8 cellular contexts compared by ENCODE assay signal in genomic region chr7:105014725-105015630, GRCh38. TPM values are rescaled to one million over a fixed set of nuclear protein-coding genes. Genes with fewer than 3 reads are reported as not detected.
A peak's percentile ranks its signal among the peaks of the same experiment; 100 is the strongest.
DNase-seq lines count a peak whose midpoint lies in the region; ATAC-seq and TF ChIP-seq lines count a peak whose summit lies in the region.

No MANE protein-coding gene starts in this region.

- 0 to 1% methylated on average over 6 to 25 of the region's 25 CpGs for WGBS in transverse colon (ENCODE audit: low coverage in 1 of 2), 2 donors

- ATAC-seq in HCT116 = 0 out of 2 replicates have a peak, but pooled peaks have one; percentile 12
- ATAC-seq in PC-3 = no peak
- no peak for ATAC-seq in HG03457 (IDR thresholded peaks at IDR 0.05; ENCODE audit: unreplicated experiment)

- peaks cover 14 to 46% (median 28%) of the 10 kb centered on the region in 10 experiments for H3K4me1 ChIP-seq in BLaER1 treated with 17β-estradiol and CSF1 and Interleukin-3, amounts not matched to agents 10 nM and 100 nM
- H3K4me1 ChIP-seq in HCT116 (ENCODE audit: control insufficient read depth in 1 of 2, insufficient read depth in 2 of 2, low read length in 2 of 2) (peaks cover 11 to 35% of the 10 kb centered on the region in 2 experiments; a peak in 3 of 4 replicates), PC-3 (ENCODE audit: insufficient read depth, low read length) (peaks cover 18% of the 10 kb centered on the region), transverse colon (peaks cover 17 to 42% (median 35%) of the 10 kb centered on the region in 4 donors)

- TF ChIP-seq EP300 in transverse colon (IDR thresholded peaks at IDR 0.05; ENCODE audit: low read depth) = no peak

- no peaks in the 10 kb centered on the region for H3K27me3 ChIP-seq in BLaER1 treated with 17β-estradiol and CSF1 and Interleukin-3, amounts not matched to agents 10 nM and 100 nM
- H3K27me3 ChIP-seq in HCT116 (ENCODE audit: insufficient read depth, low read length) = no peaks in the 10 kb centered on the region
- H3K27me3 ChIP-seq in PC-3 (ENCODE audit: low read length) = no peaks in the 10 kb centered on the region
- no peaks in the 10 kb centered on the region for H3K27me3 ChIP-seq in transverse colon

- RAD21 ChIA-PET in HCT116 (lab: Charles Lee; ENCODE audit: low non-redundant PET in 1 of 2, low total read pairs in 2 of 2, uncharacterized antibody in 2 of 2, unreplicated experiment in 2 of 2) = interaction anchor here in 1 of 2 experiments (1.5 kb wide), 1 partner anchor 71 kb away, joined by 3 read pairs; no protein-coding TSS in a partner anchor

- peak overlapping the region; percentile 84 to 97 (median 88) for H3K4me2 ChIP-seq in BLaER1 treated with 17β-estradiol and CSF1 and Interleukin-3, amounts not matched to agents 10 nM and 100 nM
- H3K4me2 ChIP-seq in HCT116 (ENCODE audit: low read length) = peak overlapping the region; percentile 84
- H3K4me2 ChIP-seq in PC-3 (ENCODE audit: low read length) = peak overlapping the region; percentile 95

- H3K4me3 ChIP-seq in BLaER1 treated with 17β-estradiol and CSF1 and Interleukin-3, amounts not matched to agents 10 nM and 100 nM = peak overlapping the region; percentile 81 to 98 (median 90)
- H3K4me3 ChIP-seq in HCT116 (replicated peaks in 1 of 2; ENCODE audit: low read depth in 1 of 2, low read length in 2 of 2) (peak overlapping the region; percentile 89 to 95), PC-3 (ENCODE audit: low read length) (peak overlapping the region; percentile 78), transverse colon (peak overlapping the region; percentile 86 to 88 (median 88))

- H3K9me2 ChIP-seq in HCT116 (ENCODE audit: insufficient read depth) (no peaks in the 10 kb centered on the region), PC-3 (replicated peaks; ENCODE audit: low read length) (no peaks in the 10 kb centered on the region)

- peaks cover 22 to 66% (median 44%) of the 10 kb centered on the region in 11 experiments; a peak in 19 of 22 replicates for H4K20me1 ChIP-seq in BLaER1 treated with 17β-estradiol and CSF1 and Interleukin-3, amounts not matched to agents 10 nM and 100 nM
- peaks cover 7% of the 10 kb centered on the region; the same call in 1 of the 2 replicates for H4K20me1 ChIP-seq in HCT116 (ENCODE audit: insufficient read depth)
- H4K20me1 ChIP-seq in PC-3 (ENCODE audit: low read length) = peaks cover 35% of the 10 kb centered on the region

- peak overlapping the region; percentile 99 to 100 (median 100) for H3K27ac ChIP-seq in BLaER1 treated with 17β-estradiol and CSF1 and Interleukin-3, amounts not matched to agents 10 nM and 100 nM
- H3K27ac ChIP-seq in HCT116 (ENCODE audit: low read depth, low read length) (peak overlapping the region; percentile 98), PC-3 (ENCODE audit: low read length) (peak overlapping the region; percentile 95), transverse colon (peak overlapping the region; percentile 98 to 100 (median 99))

- POLR2A ChIA-PET in HCT116 (lab: Charles Lee) = interaction anchor here (1.5 to 3.0 kb wide), 2 partner anchors 28 to 31 kb away, joined by 3 to 18 read pairs; no protein-coding TSS in a partner anchor
- POLR2A ChIA-PET in PC-3 (lab: Charles Lee; ENCODE audit: unreplicated experiment) = interaction anchor here (0.5 to 0.6 kb wide), 2 partner anchors 14 to 817 kb away, joined by 3 read pairs; no protein-coding TSS in a partner anchor

- TF ChIP-seq CTCF in HCT116 (IDR thresholded peaks at IDR 0.05 in 2 of 3, conservative IDR thresholded peaks at IDR 0.05 in 1 of 3; ENCODE audit: borderline replicate concordance in 1 of 3, insufficient read depth in 1 of 3, low read depth in 2 of 3, low read length in 2 of 3) (no peak), PC-3 (conservative IDR thresholded peaks at IDR 0.05; ENCODE audit: low read depth, low read length) (no peak), transverse colon (IDR thresholded peaks at IDR 0.05) (no peak)

- no peaks in the 10 kb centered on the region for H3F3A ChIP-seq in PC-3 (ENCODE audit: low read length, unreplicated experiment)

- peaks cover 0 to 9% (median 3%) of the 10 kb centered on the region in 11 experiments; a peak in 7 of 22 replicates for H3K36me3 ChIP-seq in BLaER1 treated with 17β-estradiol and CSF1 and Interleukin-3, amounts not matched to agents 10 nM and 100 nM
- H3K36me3 ChIP-seq in HCT116 (ENCODE audit: control insufficient read depth in 1 of 2, insufficient read depth in 2 of 2, low read length in 2 of 2) (no peaks in the 10 kb centered on the region), PC-3 (ENCODE audit: low read depth, low read length) (no peaks in the 10 kb centered on the region), transverse colon (no peaks in the 10 kb centered on the region)

- TF ChIP-seq POLR2A in HCT116 (IDR thresholded peaks at IDR 0.05; ENCODE audit: borderline replicate concordance, extremely low read depth, insufficient read depth, insufficient read length) = no peak
- peak; percentile 79 for TF ChIP-seq POLR2A in transverse colon (IDR thresholded peaks at IDR 0.05)

- H2AFZ ChIP-seq in HCT116 (ENCODE audit: low read depth, low read length, poor library complexity, severe bottlenecking) (no peak overlapping the region), PC-3 (ENCODE audit: low read length) (peak overlapping the region; percentile 67; the same call in 1 of the 2 replicates)

- DNase-seq in HCT116 (ENCODE audit: low read depth, low spot score) (no peak), PC-3 (peak; percentile 33), germinal center (ENCODE audit: low spot score) (peak; percentile 50), nucleus accumbens (lab: John Stamatoyannopoulos, UW) (peak in 49 of 56 donors; percentile 17 to 81 (median 58)), transverse colon (peak; percentile 78)
- DNase-seq in activated gamma-delta T cell treated with anti-CD3 and anti-CD28 coated beads, Interleukin-2, amount 50 U/mL, for 16 hours (ENCODE audit: low read depth) = peak; percentile 21

- H3K79me2 ChIP-seq in HCT116 (ENCODE audit: insufficient read depth, low read length) (peaks cover 59% of the 10 kb centered on the region), PC-3 (ENCODE audit: low read length) (peaks cover 68% of the 10 kb centered on the region)

- no peak for TF ChIP-seq RAD21 in HCT116 (IDR thresholded peaks at IDR 0.05; ENCODE audit: low read depth)

- H3K9ac ChIP-seq in BLaER1 treated with 17β-estradiol and CSF1 and Interleukin-3, amounts not matched to agents 10 nM and 100 nM = peak overlapping the region; percentile 97 to 100 (median 100)
- H3K9ac ChIP-seq in HCT116 (ENCODE audit: low read length) (peak overlapping the region; percentile 96), PC-3 (ENCODE audit: low read length) (peak overlapping the region; percentile 99)

- in situ Hi-C loops in transverse colon (cut with MboI; ENCODE audit: low pct_ligation_motif_present in 1 of 4, low pct_unique_long_range_greater_than_20kb in 1 of 4, low sequenced_read_pairs in 3 of 4) = loop anchor here in 1 of 4 donors (10.0 kb wide), 1 partner anchor 70 kb away; no protein-coding TSS in a partner anchor

- intact Hi-C loops in HCT116 (cut with micrococcal nuclease) (no loop called here), PC-3 (cut with micrococcal nuclease) (loop anchor here (1.0 to 5.0 kb wide), 3 partner anchors 70 to 372 kb away; partner anchors contain the start of gene SRPK2), transverse colon (cut with DNase I; ENCODE audit: low total_unique reads) (loop anchor here (5.0 kb wide), 1 partner anchor 33 kb away; no protein-coding TSS in a partner anchor)

- CTCF ChIA-PET in HCT116 (lab: Charles Lee) (interaction anchor here (1.8 kb wide), 1 partner anchor 34 kb away, joined by 7 read pairs; no protein-coding TSS in a partner anchor), PC-3 (lab: Charles Lee) (interaction anchor here (0.5 to 0.9 kb wide), 2 partner anchors 23 to 34 kb away, joined by 4 to 6 read pairs; no protein-coding TSS in a partner anchor)

- TSS peak; percentile 41 for BruUV-seq in HCT116 (replicated peaks; lab: Mats Ljungman, UMichigan)
- BruUV-seq in PC-3 (replicated peaks; lab: Mats Ljungman, UMichigan) = TSS peak; percentile 34

- no peaks in the 10 kb centered on the region for H3K9me3 ChIP-seq in BLaER1 treated with 17β-estradiol and CSF1 and Interleukin-3, amounts not matched to agents 10 nM and 100 nM (replicated peaks in 1 of 11)
- no peaks in the 10 kb centered on the region for H3K9me3 ChIP-seq in HCT116 (ENCODE audit: control insufficient read depth in 1 of 2, insufficient read depth in 1 of 2, low read depth in 1 of 2, low read length in 2 of 2)
- no peaks in the 10 kb centered on the region for H3K9me3 ChIP-seq in PC-3 (ENCODE audit: low read length)
- H3K9me3 ChIP-seq in transverse colon = no peaks in the 10 kb centered on the region

TF ChIP-seq in HCT116, 20 proteins besides CTCF, POLR2A, EP300 and RAD21 (continues in another document):
- TF ChIP-seq FOSL1 (IDR thresholded peaks at IDR 0.05; ENCODE audit: low read depth) (no peak), ZFX (IDR thresholded peaks at IDR 0.05) (peak; percentile 56), SRF (IDR thresholded peaks at IDR 0.05; ENCODE audit: low read depth) (no peak), POLR2AphosphoS5 (IDR thresholded peaks at IDR 0.05; ENCODE audit: low read depth, low read length) (peak; percentile 53; the same call in 1 of the 2 replicates), EZH2phosphoT487 (IDR thresholded peaks at IDR 0.05; ENCODE audit: borderline replicate concordance) (no peak)
- TF ChIP-seq, protein P1, sequence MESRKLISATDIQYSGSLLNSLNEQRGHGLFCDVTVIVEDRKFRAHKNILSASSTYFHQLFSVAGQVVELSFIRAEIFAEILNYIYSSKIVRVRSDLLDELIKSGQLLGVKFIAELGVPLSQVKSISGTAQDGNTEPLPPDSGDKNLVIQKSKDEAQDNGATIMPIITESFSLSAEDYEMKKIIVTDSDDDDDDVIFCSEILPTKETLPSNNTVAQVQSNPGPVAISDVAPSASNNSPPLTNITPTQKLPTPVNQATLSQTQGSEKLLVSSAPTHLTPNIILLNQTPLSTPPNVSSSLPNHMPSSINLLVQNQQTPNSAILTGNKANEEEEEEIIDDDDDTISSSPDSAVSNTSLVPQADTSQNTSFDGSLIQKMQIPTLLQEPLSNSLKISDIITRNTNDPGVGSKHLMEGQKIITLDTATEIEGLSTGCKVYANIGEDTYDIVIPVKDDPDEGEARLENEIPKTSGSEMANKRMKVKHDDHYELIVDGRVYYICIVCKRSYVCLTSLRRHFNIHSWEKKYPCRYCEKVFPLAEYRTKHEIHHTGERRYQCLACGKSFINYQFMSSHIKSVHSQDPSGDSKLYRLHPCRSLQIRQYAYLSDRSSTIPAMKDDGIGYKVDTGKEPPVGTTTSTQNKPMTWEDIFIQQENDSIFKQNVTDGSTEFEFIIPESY (IDR thresholded peaks at IDR 0.05; ENCODE audit: extremely low read depth, insufficient replicate concordance, low read length) = no peak

RNA-seq across cellular contexts. Expression of gene KMT2E, which starts 1.0 kb away (rescaled TPM):
- total RNA-seq in HCT116 (2021; ENCODE audit: unreplicated experiment) (39.8 TPM), PC-3 (2014; rRNA removed) (21.8 and 27.4 TPM in 2 replicates), transverse colon (100 to 1,000 TPM in 3 of 4 donors, 10 to 100 TPM in 1; 86.8 to 362 (median 178) TPM)
- 26.8 and 32.2 TPM in 2 replicates for polyA plus RNA-seq in HCT116 (2012)
